15 cellular contexts compared by ENCODE assay signal in genomic region chr12:82970614-82971013, GRCh38.
DNase-seq lines count a peak whose midpoint lies in the region; ATAC-seq and TF ChIP-seq lines count a peak whose summit lies in the region.
"Had no signal": no experiment of that assay in that cellular context is flagged by ENCODE, and none has a peak within 500 bp of the region (broad histone marks: within the 10 kb centered on the region; RNA-seq: fewer than 3 reads in every experiment).

No MANE protein-coding gene starts in this region.

- H3K4me1 Mint-ChIP-seq in brain (peaks cover 66% of the 10 kb centered on the region), neural crest cell (peaks cover 8% of the 10 kb centered on the region), T-helper 17 cell (peaks cover 2% of the 10 kb centered on the region)
- H3K4me1 Mint-ChIP-seq: B cell; CD4-positive, alpha-beta memory T cell had no signal

- no peaks in the 10 kb centered on the region for H3K27me3 Mint-ChIP-seq in brain
- H3K27me3 Mint-ChIP-seq in neural crest cell (ENCODE audit: low read depth) = no peaks in the 10 kb centered on the region
- H3K27me3 Mint-ChIP-seq in T-helper 17 cell = no peaks in the 10 kb centered on the region
- H3K27me3 Mint-ChIP-seq: B cell; CD4-positive, alpha-beta memory T cell had no signal

- no peak for TF ChIP-seq POLR2A in NB4 (IDR thresholded peaks at IDR 0.05; ENCODE audit: extremely low read depth, insufficient read length)

- H3K36me3 Mint-ChIP-seq in brain = peaks cover 33% of the 10 kb centered on the region
- H3K36me3 Mint-ChIP-seq in neural crest cell (ENCODE audit: low read depth) = peaks cover 2% of the 10 kb centered on the region
- H3K36me3 Mint-ChIP-seq in T-helper 17 cell (ENCODE audit: low read depth) = peaks cover 7% of the 10 kb centered on the region

- ATAC-seq in HG03280 (IDR thresholded peaks at IDR 0.05; ENCODE audit: unreplicated experiment) (no peak), T-helper 17 cell (no peak)

- H3K4me3 Mint-ChIP-seq in brain (no peak overlapping the region), neural crest cell (no peak overlapping the region), T-helper 17 cell (no peak overlapping the region)
- H3K4me3 Mint-ChIP-seq: B cell; CD4-positive, alpha-beta memory T cell had no signal

- peak overlapping the region; percentile 51 for H3K4me3 ChIP-seq in NB4 (ENCODE audit: low read depth, low read length)
- H3K4me3 ChIP-seq: HAP-1 had no signal

- H3K27ac Mint-ChIP-seq in brain (peak overlapping the region in 3 of 5 experiments; percentile 28 to 62 (median 35)), neural crest cell (ENCODE audit: unreplicated experiment) (peak overlapping the region; percentile 1), T-helper 17 cell (no peak overlapping the region)
- H3K27ac Mint-ChIP-seq: B cell; CD4-positive, alpha-beta memory T cell had no signal

- peak; percentile 3 for DNase-seq in NOMO-1 treated with DMSO at 0.1 percent for 48 hours (lab: John Stamatoyannopoulos, UW; ENCODE audit: unreplicated experiment)
- no peak for DNase-seq in NOMO-1 treated with dmso at 0.1 percent for 144 hours (lab: John Stamatoyannopoulos, UW; ENCODE audit: unreplicated experiment)
- peak; percentile 61 for DNase-seq in NB4 (ENCODE audit: low read depth)
- no peak for DNase-seq in neural crest cell (ENCODE audit: low read depth, low spot score)
- DNase-seq in AG08395 (ENCODE audit: low spot score) = no peak
- DNase-seq in T-helper 17 cell = no peak
- DNase-seq: 8988T; Caco-2; CD4-positive, alpha-beta memory T cell; DMS53; GF-D8 had no signal

- TF ChIP-seq CTCF in NB4 (IDR thresholded peaks at IDR 0.05; ENCODE audit: low read depth, low read length) (no peak), brain (conservative IDR thresholded peaks at IDR 0.05) (no peak), neural crest cell (conservative IDR thresholded peaks at IDR 0.05) (no peak)

- H3K9me3 ChIP-seq in T-helper 17 cell (ENCODE audit: control insufficient read depth, low read length, poor library complexity, severe bottlenecking) = no peaks in the 10 kb centered on the region
- H3K9me3 ChIP-seq: Caco-2, HAP-1 had no signal

- H3K9me3 Mint-ChIP-seq in brain (peaks cover 0 to 4% (median 0%) of the 10 kb centered on the region in 5 experiments), neural crest cell (no peaks in the 10 kb centered on the region)

Comparison
In these comparisons a context has a peak if more than half of its experiments do, and no peak if none do; other contexts are left out.
1. DNase-seq: peak in NOMO-1 treated with DMSO at 0.1 percent for 48 hours (single experiment) and NB4 (single experiment); none in NOMO-1 treated with dmso at 0.1 percent for 144 hours (single experiment), neural crest cell (single experiment), AG08395 (single experiment) and T-helper 17 cell (0 of 3).